ENCODE assay signal across 10 cellular contexts in the genomic region with DNA sequence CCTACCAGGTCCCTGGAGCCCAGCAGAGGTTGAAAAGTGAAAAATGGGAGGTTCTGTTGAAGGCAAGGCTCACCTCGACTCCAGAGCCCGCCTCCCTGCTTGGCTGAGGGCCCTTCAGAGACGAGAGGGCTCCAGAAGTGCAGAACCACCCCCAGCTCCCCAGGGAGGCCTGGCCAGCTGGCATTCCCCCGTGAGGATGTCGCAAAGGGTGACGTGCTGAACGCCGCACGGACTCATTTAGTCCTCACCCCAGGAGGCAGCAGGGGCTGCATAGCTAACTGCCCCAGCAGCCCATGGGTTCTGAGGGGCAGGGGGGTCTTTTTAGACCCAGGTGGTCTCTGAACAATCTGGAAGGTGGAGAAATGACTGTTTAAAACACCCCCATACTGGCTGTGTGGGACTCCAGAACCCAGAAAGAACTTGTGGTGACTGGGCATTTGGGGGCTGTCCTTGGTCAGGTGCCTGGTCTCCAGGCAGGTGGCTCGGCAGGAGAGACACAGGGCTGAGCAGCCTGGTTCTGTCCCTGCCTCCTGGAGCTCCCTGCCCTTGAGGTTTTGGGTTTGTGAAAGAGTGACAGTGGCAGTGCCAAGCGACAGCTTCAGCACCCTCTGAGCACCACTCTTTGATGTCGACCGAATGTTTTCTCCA.
DNase-seq lines count a peak whose midpoint lies in the region; ATAC-seq lines count a peak whose summit lies in the region.
"Had no signal": no experiment of that assay in that cellular context is flagged by ENCODE, and none has a peak within 500 bp of the region (broad histone marks: within the 10 kb centered on the region; RNA-seq: fewer than 3 reads in every experiment).

No MANE protein-coding gene starts in this region.

- peaks cover 28% of the 10 kb centered on the region for H3K36me3 Mint-ChIP-seq in central memory CD8-positive, alpha-beta T cell (ENCODE audit: insufficient read depth)

- peaks cover 6% of the 10 kb centered on the region for H3K4me1 Mint-ChIP-seq in stimulated activated naive CD8-positive, alpha-beta T cell treated with anti-CD3 and anti-CD28 coated beads, Interleukin-15, amount 100 ng/mL, for 72 hours
- peaks cover 10% of the 10 kb centered on the region for H3K4me1 Mint-ChIP-seq in central memory CD8-positive, alpha-beta T cell

- H3K27ac ChIP-seq in HUES6 (ENCODE audit: low read depth, low read length): peak overlapping the region; percentile 7; the same call in 1 of the 2 replicates
- H3K27ac ChIP-seq: HL-60 had no signal

- H3K9me3 Mint-ChIP-seq in stimulated activated naive CD8-positive, alpha-beta T cell treated with anti-CD3 and anti-CD28 coated beads, Interleukin-15, amount 100 ng/mL, for 72 hours: no peaks in the 10 kb centered on the region
- no peaks in the 10 kb centered on the region for H3K9me3 Mint-ChIP-seq in central memory CD8-positive, alpha-beta T cell

- H3K36me3 ChIP-seq in HUES6 (ENCODE audit: control insufficient read depth, insufficient read depth, low read length): peaks cover 66% of the 10 kb centered on the region

- no peaks in the 10 kb centered on the region for H3K27me3 ChIP-seq in HUES6 (ENCODE audit: control insufficient read depth, insufficient read depth, low read length)

- peak overlapping the region in 1 of 2 donors; percentile 6 for H3K27ac Mint-ChIP-seq in stimulated activated naive CD8-positive, alpha-beta T cell treated with anti-CD3 and anti-CD28 coated beads, Interleukin-15, amount 100 ng/mL, for 72 hours
- peak overlapping the region; percentile 81 for H3K27ac Mint-ChIP-seq in central memory CD8-positive, alpha-beta T cell (ENCODE audit: low read depth)

- no peak for DNase-seq in stimulated activated naive CD8-positive, alpha-beta T cell treated with anti-CD3 and anti-CD28 coated beads, Interleukin-15, Interleukin-2, amounts not matched to agents 100 U/mL and 50 U/mL, for 24 hours
- no peak for DNase-seq in stimulated activated naive CD8-positive, alpha-beta T cell treated with anti-CD3 and anti-CD28 coated beads, Interleukin-15, amount 100 ng/mL, for 72 hours
- DNase-seq in central memory CD8-positive, alpha-beta T cell (ENCODE audit: low spot score in 2 of 2): no peak
- DNase-seq in kidney glomerular epithelial cell (lab: John Stamatoyannopoulos, UW): no peak
- DNase-seq in RKO (ENCODE audit: low spot score): no peak
- no peak for DNase-seq in activated gamma-delta T cell treated with Interleukin-2 at 50 U/mL for 16 hours
- DNase-seq: occipital lobe had no signal

- H3K4me3 ChIP-seq in HUES6 (ENCODE audit: low read depth, low read length): no peak overlapping the region

- H3K4me3 Mint-ChIP-seq in stimulated activated naive CD8-positive, alpha-beta T cell treated with anti-CD3 and anti-CD28 coated beads, Interleukin-15, amount 100 ng/mL, for 72 hours: no peak overlapping the region
- no peak overlapping the region for H3K4me3 Mint-ChIP-seq in central memory CD8-positive, alpha-beta T cell

- no peak overlapping the region for H3K9ac ChIP-seq in HUES6 (ENCODE audit: low read length)

- peak; percentile 20 for ATAC-seq in stimulated activated naive CD8-positive, alpha-beta T cell treated with anti-CD3 and anti-CD28 coated beads, Interleukin-15, Interleukin-2, amounts not matched to agents 100 U/mL and 50 U/mL, for 24 hours
- no peak for ATAC-seq in stimulated activated naive CD8-positive, alpha-beta T cell treated with anti-CD3 and anti-CD28 coated beads, Interleukin-15, amount 100 ng/mL, for 72 hours
- peak; percentile 49 for ATAC-seq in central memory CD8-positive, alpha-beta T cell (replicated peaks; ENCODE audit: extremely low read depth, poor library complexity, severe bottlenecking)
- no peak for ATAC-seq in GM18520 (IDR thresholded peaks at IDR 0.05; ENCODE audit: unreplicated experiment)

- no peaks in the 10 kb centered on the region for H3K4me1 ChIP-seq in HUES6 (ENCODE audit: control insufficient read depth, insufficient read depth, low read length)

- H3K9me3 ChIP-seq in HUES6 (ENCODE audit: control insufficient read depth, insufficient read depth, low read depth, low read length): no peaks in the 10 kb centered on the region

- H3K27me3 Mint-ChIP-seq in stimulated activated naive CD8-positive, alpha-beta T cell treated with anti-CD3 and anti-CD28 coated beads, Interleukin-15, amount 100 ng/mL, for 72 hours: no peaks in the 10 kb centered on the region
- no peaks in the 10 kb centered on the region for H3K27me3 Mint-ChIP-seq in central memory CD8-positive, alpha-beta T cell

Comparison
In these comparisons a context has a peak if more than half of its experiments do, and no peak if none do; other contexts are left out.
1. ATAC-seq: peak in stimulated activated naive CD8-positive, alpha-beta T cell treated with anti-CD3 and anti-CD28 coated beads, Interleukin-15, Interleukin-2, amounts not matched to agents 100 U/mL and 50 U/mL, for 24 hours (single experiment) and central memory CD8-positive, alpha-beta T cell (single experiment); none in stimulated activated naive CD8-positive, alpha-beta T cell treated with anti-CD3 and anti-CD28 coated beads, Interleukin-15, amount 100 ng/mL, for 72 hours (single experiment) and GM18520 (single experiment).